ENCODE assay signal across 27 cellular contexts in genomic region chr1:191396622-191397021, GRCh38.
"Had no signal": no experiment of that assay in that cellular context is flagged by ENCODE, and none has a peak within 500 bp of the region (broad histone marks: within the 10 kb centered on the region; RNA-seq: fewer than 3 reads in every experiment).

No MANE protein-coding gene starts in this region.

- H3K27me3 ChIP-seq: stomach, suprapubic skin, testis, thyroid gland, tibial artery, tibial nerve, transverse colon, upper lobe of left lung, upper lobe of right lung, uterus, vagina had no signal

- H3K4me1 ChIP-seq: stomach, suprapubic skin, testis, thyroid gland, tibial artery, tibial nerve, transverse colon, upper lobe of left lung, upper lobe of right lung, uterus, vagina had no signal

- FAIRE-seq: urothelium cell line had no signal

- H3K4me3 ChIP-seq: stomach, suprapubic skin, testis, thoracic aorta, thyroid gland, tibial artery, tibial nerve, transverse colon, upper lobe of left lung, upper lobe of right lung, uterus, vagina had no signal

- H3K27ac ChIP-seq: stomach, suprapubic skin, testis, thoracic aorta, thyroid gland, tibial artery, tibial nerve, transverse colon, upper lobe of left lung, upper lobe of right lung, uterus, vagina had no signal

- ATAC-seq: stimulated activated effector memory CD8-positive, alpha-beta T cell treated with anti-CD3 and anti-CD28 coated beads, Interleukin-12 subunit alpha, Interleukin-12 subunit beta, amount 100 ng/mL, for 72 hours; stimulated activated memory B cell treated with anti-CD40 and anti-IgM and Interleukin-4, amounts not matched to agents 10 μg/mL and 1 μg/mL and 100 μg/mL, for 72 hours; stimulated activated naive B cell treated with anti-CD40 and anti-IgM and Interleukin-4, amounts not matched to agents 10 μg/mL and 1 μg/mL and 100 μg/mL, for 72 hours; stimulated activated naive CD8-positive, alpha-beta T cell treated with anti-CD3 and anti-CD28 coated beads, Interleukin-15, amount 100 ng/mL, for 72 hours; stimulated activated naive CD8-positive, alpha-beta T cell treated with anti-CD3 and anti-CD28 coated beads, Interleukin-15, Interleukin-2, amounts not matched to agents 100 U/mL and 50 U/mL, for 24 hours; upper lobe of right lung had no signal

- H3K36me3 ChIP-seq: stomach, suprapubic skin, thoracic aorta, thyroid gland, tibial artery, tibial nerve, transverse colon, upper lobe of left lung, upper lobe of right lung, uterus, vagina had no signal

- H3K9me3 ChIP-seq: suprapubic skin, testis, thoracic aorta, thyroid gland, upper lobe of right lung, uterus, vagina had no signal

- DNase-seq: stimulated activated CD4-positive, alpha-beta T cell treated with anti-CD3 and anti-CD28 coated beads, Interleukin-2, amount 100 ng/mL, for 48 hours; stimulated activated CD4-positive, alpha-beta T cell treated with anti-CD3 and anti-CD28 coated beads, Interleukin-4, amount 100 ng/mL, for 1 hour; stimulated activated CD4-positive, alpha-beta T cell treated with anti-CD3 and anti-CD28 coated beads, Interleukin-4, amount 100 ng/mL, for 24 hours; stimulated activated CD4-positive, alpha-beta T cell treated with anti-CD3 and anti-CD28 coated beads, Interleukin-4, amount 100 ng/mL, for 4 hours; stimulated activated CD8-positive, alpha-beta memory T cell treated with anti-CD3 and anti-CD28 coated beads, Interleukin-4, amount 100 ng/mL, for 48 hours; stimulated activated naive B cell treated with anti-CD40 and anti-IgM and Interleukin-4, amounts not matched to agents 10 μg/mL and 1 μg/mL and 100 μg/mL, for 72 hours; stimulated activated naive CD4-positive, alpha-beta T cell; stimulated activated naive CD4-positive, alpha-beta T cell treated with Interleukin-2 at 50 U/mL for 16 hours; stimulated activated naive CD8-positive, alpha-beta T cell treated with anti-CD3 and anti-CD28 coated beads, Interleukin-15, amount 100 ng/mL, for 72 hours; stimulated activated naive CD8-positive, alpha-beta T cell treated with anti-CD3 and anti-CD28 coated beads, Interleukin-15, Interleukin-2, amounts not matched to agents 100 U/mL and 50 U/mL, for 24 hours; stomach; substantia nigra; testis; thyroid gland; tibial artery; transverse colon; trophoblast cell; upper lobe of left lung; upper lobe of right lung; uterus had no signal
